In the genomic region with DNA sequence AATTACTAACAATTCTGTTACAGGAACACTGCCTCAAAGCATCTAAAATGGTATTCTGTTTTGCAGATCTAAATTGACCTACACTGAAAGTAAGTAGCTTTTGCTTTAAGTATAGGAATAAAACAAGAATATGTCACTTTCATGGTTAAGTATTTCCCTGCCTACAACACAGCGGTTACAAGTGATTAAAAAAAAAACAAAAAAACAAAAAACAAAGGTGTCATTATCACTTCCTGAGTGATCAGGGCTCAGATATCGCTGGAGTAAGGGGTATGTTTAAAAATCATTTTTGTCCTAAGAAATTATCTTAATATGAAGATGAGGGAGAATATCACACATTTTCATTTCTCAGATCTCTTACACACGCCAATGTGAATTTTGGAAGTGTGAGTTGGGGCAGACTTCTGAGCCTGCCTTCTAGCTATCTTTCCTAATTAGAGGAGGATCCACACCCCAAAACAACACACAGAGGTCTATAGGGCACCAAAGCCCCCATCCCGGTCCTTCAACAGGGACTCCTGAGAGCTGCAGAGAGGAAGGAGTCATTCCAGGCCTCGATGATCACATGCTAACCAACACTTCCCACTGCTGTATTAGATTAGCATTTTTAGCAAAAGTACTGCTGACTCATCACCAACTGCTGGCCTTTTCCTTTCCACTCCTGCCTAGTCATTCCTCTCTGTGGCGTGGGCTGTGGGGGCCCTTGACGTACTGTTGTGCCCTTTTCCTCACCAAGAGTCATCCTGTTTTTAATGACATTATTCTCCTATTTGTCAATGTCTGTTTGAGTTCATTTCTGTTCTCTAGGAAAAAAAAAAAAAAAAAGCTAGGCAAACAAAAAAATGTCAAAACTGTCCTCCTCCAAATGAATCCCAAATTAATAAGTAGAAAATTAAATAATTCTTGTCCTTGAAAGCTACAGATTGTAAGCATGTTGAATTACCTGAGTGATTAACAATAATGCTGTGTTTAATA, we compare ENCODE assay signal across 1 cellular context.
TF ChIP-seq lines count a peak whose summit lies in the region.

No MANE protein-coding gene starts in this region.

TF ChIP-seq in K562, 482 proteins besides CTCF, POLR2A, EP300 and RAD21 (continued from another document and continues in another):
- TF ChIP-seq JUNB (CRISPR knock-in tag; conservative IDR thresholded peaks at IDR 0.05) (peak; percentile 35; the same call in 1 of the 2 replicates), GTF2A2 (tag; IDR thresholded peaks at IDR 0.05) (0 out of 2 replicates have a peak, but pooled peaks have one; percentile 64), RNF2 (IDR thresholded peaks at IDR 0.05) (peak; percentile 97), RFX1 (IDR thresholded peaks at IDR 0.05) (no peak), LARP7 (IDR thresholded peaks at IDR 0.05) (no peak), PPARD (CRISPR knock-in tag; IDR thresholded peaks at IDR 0.05) (no peak), TCFL5 (CRISPR knock-in tag; conservative IDR thresholded peaks at IDR 0.05) (0 out of 2 replicates have a peak, but pooled peaks have one; percentile 20), GABPB2 (CRISPR knock-in tag; conservative IDR thresholded peaks at IDR 0.05) (no peak), ARID2 (IDR thresholded peaks at IDR 0.05) (no peak; the same call in 1 of the 2 replicates), MEF2D (tag; conservative IDR thresholded peaks at IDR 0.05; ENCODE audit: low read depth) (peak; percentile 71), MAFF (IDR thresholded peaks at IDR 0.05; ENCODE audit: low read length) (peak; percentile 100), GATA2 (CRISPR knock-in tag; IDR thresholded peaks at IDR 0.05) (no peak), SUPT5H (IDR thresholded peaks at IDR 0.05) (no peak), ZNF717 (CRISPR knock-in tag; IDR thresholded peaks at IDR 0.05) (no peak), BDP1 (IDR thresholded peaks at IDR 0.05; ENCODE audit: insufficient read depth, insufficient read length) (no peak), ZNF12 (CRISPR knock-in tag; IDR thresholded peaks at IDR 0.05) (no peak), NFRKB (IDR thresholded peaks at IDR 0.05; ENCODE audit: low read depth) (peak; percentile 79), ZNF589 (CRISPR knock-in tag; IDR thresholded peaks at IDR 0.05; ENCODE audit: low read depth) (peak; percentile 98), ZKSCAN3 (CRISPR knock-in tag; IDR thresholded peaks at IDR 0.05) (no peak), GABPA (tag; conservative IDR thresholded peaks at IDR 0.05; ENCODE audit: low read depth) (peak; percentile 50; the same call in 1 of the 2 replicates), BRCA1 (IDR thresholded peaks at IDR 0.05) (no peak), BRCA1 (CRISPR knock-in tag; IDR thresholded peaks at IDR 0.05) (no peak), ZNF586 (CRISPR knock-in tag; conservative IDR thresholded peaks at IDR 0.05) (no peak), ZNF121 (CRISPR knock-in tag; conservative IDR thresholded peaks at IDR 0.05) (no peak), JUND (IDR thresholded peaks at IDR 0.05; ENCODE audit: borderline replicate concordance, low read depth, low read length) (peak; percentile 94), JUND (tag; IDR thresholded peaks at IDR 0.05; ENCODE audit: borderline replicate concordance, low read depth, low read length) (peak; percentile 95; the same call in 2 of the 3 replicates), CREB1 (IDR thresholded peaks at IDR 0.05) (peak; percentile 85), CREB1 (CRISPR knock-in tag; IDR thresholded peaks at IDR 0.05) (no peak), SIX5 (IDR thresholded peaks at IDR 0.05; ENCODE audit: borderline replicate concordance in 1 of 2, insufficient read depth in 1 of 2, low read depth in 1 of 2, low read length in 2 of 2) (no peak), ZNF696 (CRISPR knock-in tag; conservative IDR thresholded peaks at IDR 0.05) (no peak), SRSF9 (IDR thresholded peaks at IDR 0.05; ENCODE audit: borderline replicate concordance, low read depth, low read length) (no peak)
- TF ChIP-seq, protein P1, sequence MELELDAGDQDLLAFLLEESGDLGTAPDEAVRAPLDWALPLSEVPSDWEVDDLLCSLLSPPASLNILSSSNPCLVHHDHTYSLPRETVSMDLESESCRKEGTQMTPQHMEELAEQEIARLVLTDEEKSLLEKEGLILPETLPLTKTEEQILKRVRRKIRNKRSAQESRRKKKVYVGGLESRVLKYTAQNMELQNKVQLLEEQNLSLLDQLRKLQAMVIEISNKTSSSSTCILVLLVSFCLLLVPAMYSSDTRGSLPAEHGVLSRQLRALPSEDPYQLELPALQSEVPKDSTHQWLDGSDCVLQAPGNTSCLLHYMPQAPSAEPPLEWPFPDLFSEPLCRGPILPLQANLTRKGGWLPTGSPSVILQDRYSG (tag; conservative IDR thresholded peaks at IDR 0.05; ENCODE audit: low read depth), result peak; percentile 89
- TF ChIP-seq, protein P2, sequence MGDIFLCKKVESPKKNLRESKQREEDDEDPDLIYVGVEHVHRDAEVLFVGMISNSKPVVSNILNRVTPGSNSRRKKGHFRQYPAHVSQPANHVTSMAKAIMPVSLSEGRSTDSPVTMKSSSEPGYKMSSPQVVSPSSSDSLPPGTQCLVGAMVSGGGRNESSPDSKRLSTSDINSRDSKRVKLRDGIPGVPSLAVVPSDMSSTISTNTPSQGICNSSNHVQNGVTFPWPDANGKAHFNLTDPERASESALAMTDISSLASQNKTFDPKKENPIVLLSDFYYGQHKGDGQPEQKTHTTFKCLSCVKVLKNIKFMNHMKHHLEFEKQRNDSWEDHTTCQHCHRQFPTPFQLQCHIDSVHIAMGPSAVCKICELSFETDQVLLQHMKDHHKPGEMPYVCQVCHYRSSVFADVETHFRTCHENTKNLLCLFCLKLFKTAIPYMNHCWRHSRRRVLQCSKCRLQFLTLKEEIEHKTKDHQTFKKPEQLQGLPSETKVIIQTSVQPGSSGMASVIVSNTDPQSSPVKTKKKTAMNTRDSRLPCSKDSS (IDR thresholded peaks at IDR 0.05; ENCODE audit: low read depth, partially characterized antibody), result no peak
- TF ChIP-seq, protein P3, sequence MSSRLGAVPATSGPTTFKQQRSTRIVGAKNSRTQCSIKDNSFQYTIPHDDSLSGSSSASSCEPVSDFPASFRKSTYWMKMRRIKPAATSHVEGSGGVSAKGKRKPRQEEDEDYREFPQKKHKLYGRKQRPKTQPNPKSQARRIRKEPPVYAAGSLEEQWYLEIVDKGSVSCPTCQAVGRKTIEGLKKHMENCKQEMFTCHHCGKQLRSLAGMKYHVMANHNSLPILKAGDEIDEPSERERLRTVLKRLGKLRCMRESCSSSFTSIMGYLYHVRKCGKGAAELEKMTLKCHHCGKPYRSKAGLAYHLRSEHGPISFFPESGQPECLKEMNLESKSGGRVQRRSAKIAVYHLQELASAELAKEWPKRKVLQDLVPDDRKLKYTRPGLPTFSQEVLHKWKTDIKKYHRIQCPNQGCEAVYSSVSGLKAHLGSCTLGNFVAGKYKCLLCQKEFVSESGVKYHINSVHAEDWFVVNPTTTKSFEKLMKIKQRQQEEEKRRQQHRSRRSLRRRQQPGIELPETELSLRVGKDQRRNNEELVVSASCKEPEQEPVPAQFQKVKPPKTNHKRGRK (tag; IDR thresholded peaks at IDR 0.05), result no peak
- TF ChIP-seq, protein P4, sequence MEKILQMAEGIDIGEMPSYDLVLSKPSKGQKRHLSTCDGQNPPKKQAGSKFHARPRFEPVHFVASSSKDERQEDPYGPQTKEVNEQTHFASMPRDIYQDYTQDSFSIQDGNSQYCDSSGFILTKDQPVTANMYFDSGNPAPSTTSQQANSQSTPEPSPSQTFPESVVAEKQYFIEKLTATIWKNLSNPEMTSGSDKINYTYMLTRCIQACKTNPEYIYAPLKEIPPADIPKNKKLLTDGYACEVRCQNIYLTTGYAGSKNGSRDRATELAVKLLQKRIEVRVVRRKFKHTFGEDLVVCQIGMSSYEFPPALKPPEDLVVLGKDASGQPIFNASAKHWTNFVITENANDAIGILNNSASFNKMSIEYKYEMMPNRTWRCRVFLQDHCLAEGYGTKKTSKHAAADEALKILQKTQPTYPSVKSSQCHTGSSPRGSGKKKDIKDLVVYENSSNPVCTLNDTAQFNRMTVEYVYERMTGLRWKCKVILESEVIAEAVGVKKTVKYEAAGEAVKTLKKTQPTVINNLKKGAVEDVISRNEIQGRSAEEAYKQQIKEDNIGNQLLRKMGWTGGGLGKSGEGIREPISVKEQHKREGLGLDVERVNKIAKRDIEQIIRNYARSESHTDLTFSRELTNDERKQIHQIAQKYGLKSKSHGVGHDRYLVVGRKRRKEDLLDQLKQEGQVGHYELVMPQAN (IDR thresholded peaks at IDR 0.05; ENCODE audit: borderline replicate concordance), result no peak
- TF ChIP-seq, protein P5, sequence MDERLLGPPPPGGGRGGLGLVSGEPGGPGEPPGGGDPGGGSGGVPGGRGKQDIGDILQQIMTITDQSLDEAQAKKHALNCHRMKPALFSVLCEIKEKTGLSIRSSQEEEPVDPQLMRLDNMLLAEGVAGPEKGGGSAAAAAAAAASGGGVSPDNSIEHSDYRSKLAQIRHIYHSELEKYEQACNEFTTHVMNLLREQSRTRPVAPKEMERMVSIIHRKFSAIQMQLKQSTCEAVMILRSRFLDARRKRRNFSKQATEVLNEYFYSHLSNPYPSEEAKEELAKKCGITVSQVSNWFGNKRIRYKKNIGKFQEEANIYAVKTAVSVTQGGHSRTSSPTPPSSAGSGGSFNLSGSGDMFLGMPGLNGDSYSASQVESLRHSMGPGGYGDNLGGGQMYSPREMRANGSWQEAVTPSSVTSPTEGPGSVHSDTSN (CRISPR knock-in tag; IDR thresholded peaks at IDR 0.05; ENCODE audit: low read depth), result no peak
- TF ChIP-seq, protein P5 (tag; conservative IDR thresholded peaks at IDR 0.05; ENCODE audit: low read depth), result peak; percentile 86
- TF ChIP-seq, protein P6, sequence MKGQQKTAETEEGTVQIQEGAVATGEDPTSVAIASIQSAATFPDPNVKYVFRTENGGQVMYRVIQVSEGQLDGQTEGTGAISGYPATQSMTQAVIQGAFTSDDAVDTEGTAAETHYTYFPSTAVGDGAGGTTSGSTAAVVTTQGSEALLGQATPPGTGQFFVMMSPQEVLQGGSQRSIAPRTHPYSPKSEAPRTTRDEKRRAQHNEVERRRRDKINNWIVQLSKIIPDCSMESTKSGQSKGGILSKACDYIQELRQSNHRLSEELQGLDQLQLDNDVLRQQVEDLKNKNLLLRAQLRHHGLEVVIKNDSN (CRISPR knock-in tag; IDR thresholded peaks at IDR 0.05), result peak; percentile 34; the same call in 1 of the 2 replicates
- TF ChIP-seq, protein P7, sequence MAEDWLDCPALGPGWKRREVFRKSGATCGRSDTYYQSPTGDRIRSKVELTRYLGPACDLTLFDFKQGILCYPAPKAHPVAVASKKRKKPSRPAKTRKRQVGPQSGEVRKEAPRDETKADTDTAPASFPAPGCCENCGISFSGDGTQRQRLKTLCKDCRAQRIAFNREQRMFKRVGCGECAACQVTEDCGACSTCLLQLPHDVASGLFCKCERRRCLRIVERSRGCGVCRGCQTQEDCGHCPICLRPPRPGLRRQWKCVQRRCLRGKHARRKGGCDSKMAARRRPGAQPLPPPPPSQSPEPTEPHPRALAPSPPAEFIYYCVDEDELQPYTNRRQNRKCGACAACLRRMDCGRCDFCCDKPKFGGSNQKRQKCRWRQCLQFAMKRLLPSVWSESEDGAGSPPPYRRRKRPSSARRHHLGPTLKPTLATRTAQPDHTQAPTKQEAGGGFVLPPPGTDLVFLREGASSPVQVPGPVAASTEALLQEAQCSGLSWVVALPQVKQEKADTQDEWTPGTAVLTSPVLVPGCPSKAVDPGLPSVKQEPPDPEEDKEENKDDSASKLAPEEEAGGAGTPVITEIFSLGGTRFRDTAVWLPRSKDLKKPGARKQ (CRISPR knock-in tag; IDR thresholded peaks at IDR 0.05), result no peak
- TF ChIP-seq, protein P8, sequence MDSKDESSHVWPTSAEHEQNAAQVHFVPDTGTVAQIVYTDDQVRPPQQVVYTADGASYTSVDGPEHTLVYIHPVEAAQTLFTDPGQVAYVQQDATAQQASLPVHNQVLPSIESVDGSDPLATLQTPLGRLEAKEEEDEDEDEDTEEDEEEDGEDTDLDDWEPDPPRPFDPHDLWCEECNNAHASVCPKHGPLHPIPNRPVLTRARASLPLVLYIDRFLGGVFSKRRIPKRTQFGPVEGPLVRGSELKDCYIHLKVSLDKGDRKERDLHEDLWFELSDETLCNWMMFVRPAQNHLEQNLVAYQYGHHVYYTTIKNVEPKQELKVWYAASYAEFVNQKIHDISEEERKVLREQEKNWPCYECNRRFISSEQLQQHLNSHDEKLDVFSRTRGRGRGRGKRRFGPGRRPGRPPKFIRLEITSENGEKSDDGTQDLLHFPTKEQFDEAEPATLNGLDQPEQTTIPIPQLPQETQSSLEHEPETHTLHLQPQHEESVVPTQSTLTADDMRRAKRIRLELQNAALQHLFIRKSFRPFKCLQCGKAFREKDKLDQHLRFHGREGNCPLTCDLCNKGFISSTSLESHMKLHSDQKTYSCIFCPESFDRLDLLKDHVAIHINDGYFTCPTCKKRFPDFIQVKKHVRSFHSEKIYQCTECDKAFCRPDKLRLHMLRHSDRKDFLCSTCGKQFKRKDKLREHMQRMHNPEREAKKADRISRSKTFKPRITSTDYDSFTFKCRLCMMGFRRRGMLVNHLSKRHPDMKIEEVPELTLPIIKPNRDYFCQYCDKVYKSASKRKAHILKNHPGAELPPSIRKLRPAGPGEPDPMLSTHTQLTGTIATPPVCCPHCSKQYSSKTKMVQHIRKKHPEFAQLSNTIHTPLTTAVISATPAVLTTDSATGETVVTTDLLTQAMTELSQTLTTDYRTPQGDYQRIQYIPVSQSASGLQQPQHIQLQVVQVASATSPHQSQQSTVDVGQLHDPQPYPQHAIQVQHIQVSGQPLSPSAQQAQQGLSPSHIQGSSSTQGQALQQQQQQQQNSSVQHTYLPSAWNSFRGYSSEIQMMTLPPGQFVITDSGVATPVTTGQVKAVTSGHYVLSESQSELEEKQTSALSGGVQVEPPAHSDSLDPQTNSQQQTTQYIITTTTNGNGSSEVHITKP (IDR thresholded peaks at IDR 0.05; ENCODE audit: partially characterized antibody), result no peak
- TF ChIP-seq, protein P9, sequence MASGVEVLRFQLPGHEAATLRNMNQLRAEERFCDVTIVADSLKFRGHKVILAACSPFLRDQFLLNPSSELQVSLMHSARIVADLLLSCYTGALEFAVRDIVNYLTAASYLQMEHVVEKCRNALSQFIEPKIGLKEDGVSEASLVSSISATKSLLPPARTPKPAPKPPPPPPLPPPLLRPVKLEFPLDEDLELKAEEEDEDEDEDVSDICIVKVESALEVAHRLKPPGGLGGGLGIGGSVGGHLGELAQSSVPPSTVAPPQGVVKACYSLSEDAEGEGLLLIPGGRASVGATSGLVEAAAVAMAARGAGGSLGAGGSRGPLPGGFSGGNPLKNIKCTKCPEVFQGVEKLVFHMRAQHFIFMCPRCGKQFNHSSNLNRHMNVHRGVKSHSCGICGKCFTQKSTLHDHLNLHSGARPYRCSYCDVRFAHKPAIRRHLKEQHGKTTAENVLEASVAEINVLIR (CRISPR knock-in tag; IDR thresholded peaks at IDR 0.05), result peak; percentile 75
- TF ChIP-seq, protein P10, sequence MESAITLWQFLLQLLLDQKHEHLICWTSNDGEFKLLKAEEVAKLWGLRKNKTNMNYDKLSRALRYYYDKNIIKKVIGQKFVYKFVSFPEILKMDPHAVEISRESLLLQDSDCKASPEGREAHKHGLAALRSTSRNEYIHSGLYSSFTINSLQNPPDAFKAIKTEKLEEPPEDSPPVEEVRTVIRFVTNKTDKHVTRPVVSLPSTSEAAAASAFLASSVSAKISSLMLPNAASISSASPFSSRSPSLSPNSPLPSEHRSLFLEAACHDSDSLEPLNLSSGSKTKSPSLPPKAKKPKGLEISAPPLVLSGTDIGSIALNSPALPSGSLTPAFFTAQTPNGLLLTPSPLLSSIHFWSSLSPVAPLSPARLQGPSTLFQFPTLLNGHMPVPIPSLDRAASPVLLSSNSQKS (CRISPR knock-in tag; IDR thresholded peaks at IDR 0.05), result no peak
